In genomic region chr2:226887940-226888339, GRCh38 we compare ENCODE assay signal across 22 cellular contexts. TPM values are rescaled to one million over a fixed set of nuclear protein-coding genes. Genes with fewer than 3 reads are reported as not detected.
DNase-seq lines count a peak whose midpoint lies in the region; ATAC-seq, FAIRE-seq and TF ChIP-seq lines count a peak whose summit lies in the region.
"Had no signal": no experiment of that assay in that cellular context is flagged by ENCODE, and none has a peak within 500 bp of the region (broad histone marks: within the 10 kb centered on the region; RNA-seq: fewer than 3 reads in every experiment).

No MANE protein-coding gene starts in this region.

- TF ChIP-seq RAD21 in A549 (conservative IDR thresholded peaks at IDR 0.05 in 1 of 2, IDR thresholded peaks at IDR 0.05 in 1 of 2) = no peak

- peak in 1 of 2 experiments; percentile 54; a peak in 2 of 6 replicates for ATAC-seq in A549
- ATAC-seq: activated T-helper 17 cell treated with anti-CD3 and anti-CD28 coated beads, Interleukin-2, amount 50 U/mL, for 72 hours; natural killer cell had no signal

- peak overlapping the region; percentile 12; the same call in 2 of the 3 replicates for H3K4me2 ChIP-seq in A549
- H3K4me2 ChIP-seq: hepatocyte, KMS-11 had no signal

- no peak overlapping the region for H3K27ac ChIP-seq in A549
- H3K27ac ChIP-seq: hepatocyte, KMS-11, stomach had no signal

- POLR2A ChIA-PET in A549 (lab: Yijun Ruan, JAX) = no interaction called here

- no peak for FAIRE-seq in A549 (lab: Jason Lieb, UNC)
- FAIRE-seq: keratinocyte, TTC549 had no signal

- H3K4me3 ChIP-seq in A549 = no peak overlapping the region
- H3K4me3 ChIP-seq: hepatocyte, stomach had no signal

- CTCF ChIA-PET in A549 (lab: Yijun Ruan, JAX) = no interaction called here

- TF ChIP-seq POLR2A in A549 (IDR thresholded peaks at IDR 0.05; ENCODE audit: low read length) = no peak

- WGBS in A549 (ENCODE audit: missing lambda C conversion rate) = 54% methylated on average over 6 of the region's 6 CpGs

- no peaks in the 10 kb centered on the region for H3K9me3 ChIP-seq in A549
- H3K9me3 ChIP-seq: stomach had no signal

- TF ChIP-seq EP300 in A549 (IDR thresholded peaks at IDR 0.05) = no peak

- DNase-seq in A549 (ENCODE audit: low read depth in 1 of 2, low spot score in 1 of 2) (peak in 1 of 2 experiments; percentile 11), H4 (ENCODE audit: low spot score) (peak; percentile 14), astrocyte of the hippocampus (ENCODE audit: low read depth, low spot score) (peak; percentile 14), glomerular visceral epithelial cell (ENCODE audit: extremely low spot score) (peak; percentile 42), hypothalamus (lab: John Stamatoyannopoulos, UW) (no peak), DMS53 treated with DMSO at 0.1 percent for 48 hours (lab: John Stamatoyannopoulos, UW; ENCODE audit: unreplicated experiment) (no peak), germinal center (ENCODE audit: low spot score) (no peak), medulla oblongata (ENCODE audit: extremely low spot score) (no peak)
- DNase-seq: 8988T; activated CD4-positive, alpha-beta T cell treated with anti-CD3 and anti-CD28 coated beads for 48 hours; effector CD4-positive, alpha-beta T cell; natural killer cell; NCI-H1105 treated with DMSO at 0.1 percent for 48 hours; NCI-H526; stimulated activated CD4-positive, alpha-beta T cell treated with anti-CD3 and anti-CD28 coated beads, Interleukin-4, amount 100 ng/mL, for 24 hours; stomach; SW 1271 had no signal

- TF ChIP-seq CTCF in A549 (IDR thresholded peaks at IDR 0.05) = no peak

- H3K4me1 ChIP-seq in A549 = peaks cover 12% of the 10 kb centered on the region; the same call in 2 of the 3 replicates

TF ChIP-seq in A549, 52 proteins besides CTCF, POLR2A, EP300 and RAD21:
- TF ChIP-seq CBX8 (IDR thresholded peaks at IDR 0.05) = no peak
- TF ChIP-seq E2F6 (IDR thresholded peaks at IDR 0.05; ENCODE audit: borderline replicate concordance, low read depth) = no peak
- TF ChIP-seq ZFP36 (IDR thresholded peaks at IDR 0.05; ENCODE audit: borderline replicate concordance, partially characterized antibody) = no peak
- no peak for TF ChIP-seq PHF8 (IDR thresholded peaks at IDR 0.05; ENCODE audit: borderline replicate concordance, low read depth)
- TF ChIP-seq EHF (CRISPR knock-in tag; IDR thresholded peaks at IDR 0.05) = no peak
- no peak for TF ChIP-seq SREBF2 (IDR thresholded peaks at IDR 0.05)
- no peak for TF ChIP-seq JUN (IDR thresholded peaks at IDR 0.05)
- TF ChIP-seq RCOR1 (IDR thresholded peaks at IDR 0.05; ENCODE audit: low read depth, low read length) = no peak
- TF ChIP-seq HDAC2 (IDR thresholded peaks at IDR 0.05) = no peak
- no peak for TF ChIP-seq HES2 (IDR thresholded peaks at IDR 0.05)
- no peak for TF ChIP-seq HMGXB4 (CRISPR knock-in tag; IDR thresholded peaks at IDR 0.05; ENCODE audit: borderline replicate concordance)
- TF ChIP-seq PBX3 (IDR thresholded peaks at IDR 0.05) = no peak
- TF ChIP-seq FOXS1 (CRISPR knock-in tag; IDR thresholded peaks at IDR 0.05) = no peak
- TF ChIP-seq CHD4 (IDR thresholded peaks at IDR 0.05; ENCODE audit: borderline replicate concordance) = no peak
- TF ChIP-seq KDM5A (IDR thresholded peaks at IDR 0.05) = no peak

RNA-seq across cellular contexts. Expression of gene RHBDD1, which starts 52.1 kb away (rescaled TPM):
- polyA plus RNA-seq in A549 (2011; rRNA removed) (46.9 and 50.6 TPM in 2 replicates), A549 (2017; fragmentation: RNase III; extraction: RNeasy Plus Mini Kit Qiagen cat#74134 plus additional on column Dnase treatment) (8.3 to 8.6 TPM (median 8.6 TPM) in 3 replicates)
- 4.9 and 6.1 TPM in 2 replicates for polyA plus RNA-seq in A549 (2012; cell fraction: cytosol; rRNA removed)
- polyA plus RNA-seq in A549 (2012; cell fraction: nucleus; rRNA removed) = 5.1 and 6.0 TPM in 2 replicates
- polyA minus RNA-seq in A549 (2011; rRNA and poly(A)+ RNA removed) = 60.9 and 78.3 TPM in 2 replicates
- total RNA-seq in H4 (2014; rRNA removed; shearing (Covaris generic)) = 3.3 and 6.6 TPM in 2 replicates

Comparison
In these comparisons a context has a peak if more than half of its experiments do, and no peak if none do; other contexts are left out.
1. DNase-seq: peak in H4 (single experiment), astrocyte of the hippocampus (single experiment) and glomerular visceral epithelial cell (single experiment); none in hypothalamus (0 of 51), DMS53 treated with DMSO at 0.1 percent for 48 hours (single experiment), germinal center (single experiment) and medulla oblongata (single experiment).